In the genomic region with DNA sequence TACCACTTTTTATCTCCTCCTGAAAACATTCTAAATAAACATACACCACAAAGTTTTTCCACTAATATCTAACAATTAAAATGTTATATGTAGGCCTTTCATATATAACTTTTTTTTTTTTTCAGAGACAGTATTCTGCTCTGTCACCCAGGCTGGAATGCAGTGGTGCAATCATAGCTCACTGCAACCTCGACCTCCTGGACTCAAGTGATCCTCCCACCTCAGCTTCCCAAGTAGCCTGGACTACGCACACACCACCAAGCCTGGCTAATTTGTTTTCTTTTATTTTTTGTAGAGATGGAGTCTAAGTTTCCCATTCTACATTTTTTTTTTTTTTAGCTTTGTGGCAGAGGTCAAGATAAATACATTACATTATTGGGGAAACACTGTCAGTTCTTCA, we compare ENCODE assay signal across 23 cellular contexts.
"Had no signal": no experiment of that assay in that cellular context is flagged by ENCODE, and none has a peak within 500 bp of the region (broad histone marks: within the 10 kb centered on the region; RNA-seq: fewer than 3 reads in every experiment).

No MANE protein-coding gene starts in this region.

- DNase-seq: activated B cell treated with CpG ODN at 0.5 μM for 24 hours; activated CD4-positive, alpha-beta memory T cell treated with anti-CD3 and anti-CD28 coated beads, Interleukin-2, amount 10 ng/mL, durations not matched to agents 7 days and 5 days; activated CD4-positive, alpha-beta T cell treated with anti-CD3 and anti-CD28 coated beads for 48 hours; activated CD8-positive, alpha-beta memory T cell treated with anti-CD3 and anti-CD28 coated beads, Interleukin-2, amount 10 ng/mL, durations not matched to agents 7 days and 5 days; activated naive CD4-positive, alpha-beta T cell treated with Interleukin-2 at 50 U/mL for 16 hours; activated naive CD8-positive, alpha-beta T cell treated with anti-CD3 and anti-CD28 coated beads, Interleukin-2, amount 10 ng/mL, durations not matched to agents 7 days and 5 days; activated T-cell treated with anti-CD3 and anti-CD28 coated beads, Interleukin-2, amount 50 U/mL, for 1 hour; anterior cingulate cortex; cortex of kidney; foreskin melanocyte; glutamatergic neuron; hippocampal formation; left lung; midbrain; nephron progenitor cell; nucleus accumbens; posterior cingulate gyrus; retina; stimulated activated CD8-positive, alpha-beta memory T cell treated with anti-CD3 and anti-CD28 coated beads, Interleukin-4, amount 100 ng/mL, for 48 hours; stimulated activated naive CD4-positive, alpha-beta T cell; thyroid gland had no signal

- H3K4me1 Mint-ChIP-seq: activated B cell treated with CpG ODN at 0.5 μM for 24 hours; activated CD4-positive, alpha-beta memory T cell treated with anti-CD3 and anti-CD28 coated beads, Interleukin-2, amount 10 ng/mL, durations not matched to agents 7 days and 5 days; activated CD8-positive, alpha-beta memory T cell treated with anti-CD3 and anti-CD28 coated beads, Interleukin-2, amount 10 ng/mL, durations not matched to agents 7 days and 5 days; activated naive CD8-positive, alpha-beta T cell treated with anti-CD3 and anti-CD28 coated beads, Interleukin-2, amount 10 ng/mL, durations not matched to agents 7 days and 5 days; nephron progenitor cell had no signal

- H3K4me1 ChIP-seq: left lung, thyroid gland had no signal

- H3K27ac Mint-ChIP-seq: activated B cell treated with CpG ODN at 0.5 μM for 24 hours; activated CD4-positive, alpha-beta memory T cell treated with anti-CD3 and anti-CD28 coated beads, Interleukin-2, amount 10 ng/mL, durations not matched to agents 7 days and 5 days; activated CD8-positive, alpha-beta memory T cell treated with anti-CD3 and anti-CD28 coated beads, Interleukin-2, amount 10 ng/mL, durations not matched to agents 7 days and 5 days; activated naive CD8-positive, alpha-beta T cell treated with anti-CD3 and anti-CD28 coated beads, Interleukin-2, amount 10 ng/mL, durations not matched to agents 7 days and 5 days; activated T-helper 2 cell treated with anti-CD3 and anti-CD28 coated beads, Interferon-gamma antibody, Interleukin-2, Interleukin-4, amounts not matched to agents 10 μg/mL and 5 μg/mL and 100 μg/mL, durations not matched to agents 14 hours and 24 hours and 36 hours; nephron progenitor cell had no signal

- FAIRE-seq: keratinocyte had no signal

- H3K27ac ChIP-seq: left lung, thyroid gland had no signal

- H3K9me3 Mint-ChIP-seq: activated B cell treated with CpG ODN at 0.5 μM for 24 hours; activated CD4-positive, alpha-beta memory T cell treated with anti-CD3 and anti-CD28 coated beads, Interleukin-2, amount 10 ng/mL, durations not matched to agents 7 days and 5 days; activated naive CD8-positive, alpha-beta T cell treated with anti-CD3 and anti-CD28 coated beads, Interleukin-2, amount 10 ng/mL, durations not matched to agents 7 days and 5 days; nephron progenitor cell had no signal

- H3K27me3 Mint-ChIP-seq: activated B cell treated with CpG ODN at 0.5 μM for 24 hours; activated CD4-positive, alpha-beta memory T cell treated with anti-CD3 and anti-CD28 coated beads, Interleukin-2, amount 10 ng/mL, durations not matched to agents 7 days and 5 days; activated CD8-positive, alpha-beta memory T cell treated with anti-CD3 and anti-CD28 coated beads, Interleukin-2, amount 10 ng/mL, durations not matched to agents 7 days and 5 days; activated naive CD8-positive, alpha-beta T cell treated with anti-CD3 and anti-CD28 coated beads, Interleukin-2, amount 10 ng/mL, durations not matched to agents 7 days and 5 days had no signal

- H3K4me3 ChIP-seq: left lung, thyroid gland had no signal

- ATAC-seq: activated CD8-positive, alpha-beta memory T cell treated with anti-CD3 and anti-CD28 coated beads, Interleukin-2, amount 10 ng/mL, durations not matched to agents 7 days and 5 days; left lung had no signal

- H3K4me3 Mint-ChIP-seq: activated B cell treated with CpG ODN at 0.5 μM for 24 hours; activated CD4-positive, alpha-beta memory T cell treated with anti-CD3 and anti-CD28 coated beads, Interleukin-2, amount 10 ng/mL, durations not matched to agents 7 days and 5 days; activated CD8-positive, alpha-beta memory T cell treated with anti-CD3 and anti-CD28 coated beads, Interleukin-2, amount 10 ng/mL, durations not matched to agents 7 days and 5 days; activated naive CD8-positive, alpha-beta T cell treated with anti-CD3 and anti-CD28 coated beads, Interleukin-2, amount 10 ng/mL, durations not matched to agents 7 days and 5 days; nephron progenitor cell had no signal

- H3K9me3 ChIP-seq: left lung, thyroid gland had no signal

- H3K36me3 Mint-ChIP-seq: activated CD8-positive, alpha-beta memory T cell treated with anti-CD3 and anti-CD28 coated beads, Interleukin-2, amount 10 ng/mL, durations not matched to agents 7 days and 5 days; activated naive CD8-positive, alpha-beta T cell treated with anti-CD3 and anti-CD28 coated beads, Interleukin-2, amount 10 ng/mL, durations not matched to agents 7 days and 5 days had no signal
